In genomic region chr17:7853693-7854043, GRCh38 we compare ENCODE assay signal across 12 cellular contexts. TPM values are rescaled to one million over a fixed set of nuclear protein-coding genes. Genes with fewer than 3 reads are reported as not detected.
DNase-seq lines count a peak whose midpoint lies in the region; ATAC-seq and TF ChIP-seq lines count a peak whose summit lies in the region.
"Had no signal": no experiment of that assay in that cellular context is flagged by ENCODE, and none has a peak within 500 bp of the region (broad histone marks: within the 10 kb centered on the region; RNA-seq: fewer than 3 reads in every experiment).

No MANE protein-coding gene starts in this region.

- H3K4me2 ChIP-seq in GM23338, result peak overlapping the region; percentile 89

- H3K27me3 Mint-ChIP-seq in GM23338 (ENCODE audit: insufficient read depth, low read depth, poor library complexity), result peaks cover 27% of the 10 kb centered on the region

- H3K9me3 Mint-ChIP-seq in GM23338, result no peaks in the 10 kb centered on the region; the same call in 2 of the 3 replicates
- H3K9me3 Mint-ChIP-seq: CD8-positive, alpha-beta T cell had no signal

- H3K4me3 ChIP-seq in GM23338 (peak overlapping the region; percentile 55), lower lobe of right lung (no peak overlapping the region), SJCRH30 (no peak overlapping the region)

- no peaks in the 10 kb centered on the region for H3K9me3 ChIP-seq in lower lobe of right lung
- no peaks in the 10 kb centered on the region for H3K9me3 ChIP-seq in SJCRH30 (replicated peaks)

- H4K20me1 ChIP-seq in GM23338 (replicated peaks; ENCODE audit: insufficient read depth), result no peaks in the 10 kb centered on the region; the same call in 1 of the 2 replicates

- H3K27me3 ChIP-seq in GM23338 (ENCODE audit: insufficient read depth) (peaks cover 79% of the 10 kb centered on the region), lower lobe of right lung (ENCODE audit: low read depth) (no peaks in the 10 kb centered on the region), SJCRH30 (no peaks in the 10 kb centered on the region)

- peaks cover 19% of the 10 kb centered on the region; the same call in 1 of the 2 replicates for H3F3A ChIP-seq in GM23338 (replicated peaks; ENCODE audit: low read depth)

- no peaks in the 10 kb centered on the region; the same call in 2 of the 3 replicates for H3K36me3 Mint-ChIP-seq in GM23338 (ENCODE audit: low read depth)

- H2AFZ ChIP-seq in GM23338, result no peak overlapping the region

- TF ChIP-seq CTCF in GM23338 (conservative IDR thresholded peaks at IDR 0.05; ENCODE audit: low read depth in 2 of 2) (no peak), lower lobe of right lung (IDR thresholded peaks at IDR 0.05) (no peak)

- DNase-seq in GM23338 (ENCODE audit: low spot score) (peak; percentile 63), T-helper 9 cell (peak; percentile 18), lower lobe of right lung (peak; percentile 49), SHP77 treated with DMSO at 0.1 percent for 48 hours (lab: John Stamatoyannopoulos, UW) (no peak), SJCRH30 (no peak)
- DNase-seq: NCI-H226; nucleus accumbens; stimulated activated naive CD8-positive, alpha-beta T cell treated with anti-CD3 and anti-CD28 coated beads, Interleukin-15, Interleukin-2, amounts not matched to agents 100 U/mL and 50 U/mL, for 24 hours had no signal

- ATAC-seq in GM23338, result no peak
- ATAC-seq in lower lobe of right lung, result no peak
- ATAC-seq in GM21447 (IDR thresholded peaks at IDR 0.05; ENCODE audit: unreplicated experiment), result no peak
- ATAC-seq: CD8-positive, alpha-beta T cell; stimulated activated naive CD8-positive, alpha-beta T cell treated with anti-CD3 and anti-CD28 coated beads, Interleukin-15, Interleukin-2, amounts not matched to agents 100 U/mL and 50 U/mL, for 24 hours had no signal

- H3K9me2 ChIP-seq in GM23338 (ENCODE audit: insufficient read depth), result no peaks in the 10 kb centered on the region

- no peak overlapping the region for H3K27ac ChIP-seq in GM23338 (ENCODE audit: low read depth)
- no peak overlapping the region for H3K27ac ChIP-seq in lower lobe of right lung
- H3K27ac ChIP-seq in SJCRH30, result no peak overlapping the region

- no peaks in the 10 kb centered on the region; the same call in 1 of the 2 replicates for H3K36me3 ChIP-seq in GM23338 (ENCODE audit: insufficient read depth)
- peaks cover 64% of the 10 kb centered on the region for H3K36me3 ChIP-seq in lower lobe of right lung
- H3K36me3 ChIP-seq in SJCRH30, result peaks cover 19% of the 10 kb centered on the region

- H3K4me1 Mint-ChIP-seq in GM23338, result peaks cover 27% of the 10 kb centered on the region

- intact Hi-C loops in lower lobe of right lung (cut with DNase I), result no loop called here

- H3K4me1 ChIP-seq in GM23338 (ENCODE audit: insufficient read depth), result peaks cover 40% of the 10 kb centered on the region
- H3K4me1 ChIP-seq in lower lobe of right lung, result peaks cover 37% of the 10 kb centered on the region
- 0 out of 2 replicates have a peak, but pooled peaks cover 2% of the 10 kb centered on the region for H3K4me1 ChIP-seq in SJCRH30

- H3K4me3 Mint-ChIP-seq in GM23338, result peak overlapping the region; percentile 71
- H3K4me3 Mint-ChIP-seq: CD8-positive, alpha-beta T cell had no signal

- peaks cover 1% of the 10 kb centered on the region; the same call in 1 of the 2 replicates for H3K79me2 ChIP-seq in GM23338 (replicated peaks; ENCODE audit: insufficient read depth)

- no peak overlapping the region for H3K27ac Mint-ChIP-seq in GM23338
- H3K27ac Mint-ChIP-seq: CD8-positive, alpha-beta T cell had no signal

TF ChIP-seq in GM23338, 12 proteins besides CTCF, POLR2A, EP300 and RAD21:
- TF ChIP-seq EZH2 (IDR thresholded peaks at IDR 0.05; ENCODE audit: low read depth, unreplicated experiment) (peak; percentile 69), REST (IDR thresholded peaks at IDR 0.05; ENCODE audit: unreplicated experiment) (no peak)

RNA-seq across cellular contexts. Expression of gene TMEM88, which starts 1.2 kb away (rescaled TPM):
- total RNA-seq in GM23338 (2014; rRNA removed; shearing (Covaris generic)), result 0.97 TPM in 1 of 2 replicates, not detected in the other
- 0.43 and 0.58 TPM in 2 replicates for polyA plus RNA-seq in GM23338 (2016; fragmentation: Nextera tagmentation; extraction: Ambion mirVana)
- total RNA-seq in lower lobe of right lung, result 12.0 TPM
- 0.36 and 0.63 TPM in 2 replicates for total RNA-seq in SJCRH30 (2014; rRNA removed; shearing (Covaris generic))
- total RNA-seq: RPMI7951 had no signal
- polyA plus RNA-seq: fibroblast of lung had no signal

RNA-seq across cellular contexts. Expression of gene NAA38, which starts 3.7 kb away (rescaled TPM):
- 17.1 and 24.0 TPM in 2 replicates for total RNA-seq in GM23338 (2014; rRNA removed; shearing (Covaris generic))
- 74.8 and 78.5 TPM in 2 replicates for polyA plus RNA-seq in GM23338 (2016; fragmentation: Nextera tagmentation; extraction: Ambion mirVana)
- 61.5 TPM for total RNA-seq in lower lobe of right lung
- 30.4 and 45.3 TPM in 2 replicates for total RNA-seq in SJCRH30 (2014; rRNA removed; shearing (Covaris generic))

RNA-seq across cellular contexts. Expression of gene CYB5D1, which starts 4.1 kb away (rescaled TPM):
- total RNA-seq in GM23338 (2014; rRNA removed; shearing (Covaris generic)), result 5.6 and 8.4 TPM in 2 replicates
- 2.7 and 3.5 TPM in 2 replicates for polyA plus RNA-seq in GM23338 (2016; fragmentation: Nextera tagmentation; extraction: Ambion mirVana)
- total RNA-seq in lower lobe of right lung, result 12.6 TPM
- 3.5 and 5.3 TPM in 2 replicates for total RNA-seq in SJCRH30 (2014; rRNA removed; shearing (Covaris generic))

RNA-seq across cellular contexts. Expression of gene KDM6B, which starts 19.7 kb away (rescaled TPM):
- total RNA-seq in GM23338 (2014; rRNA removed; shearing (Covaris generic)), result 1.4 and 1.8 TPM in 2 replicates
- 1.1 and 1.4 TPM in 2 replicates for polyA plus RNA-seq in GM23338 (2016; fragmentation: Nextera tagmentation; extraction: Ambion mirVana)
- 46.1 TPM for total RNA-seq in lower lobe of right lung
- total RNA-seq in SJCRH30 (2014; rRNA removed; shearing (Covaris generic)), result 6.4 and 9.0 TPM in 2 replicates

RNA-seq across cellular contexts. Expression of gene CHD3, which starts 34.9 kb away (rescaled TPM):
- 9.7 and 12.3 TPM in 2 replicates for total RNA-seq in GM23338 (2014; rRNA removed; shearing (Covaris generic))
- polyA plus RNA-seq in GM23338 (2016; fragmentation: Nextera tagmentation; extraction: Ambion mirVana), result 2.9 and 3.0 TPM in 2 replicates
- 77.9 TPM for total RNA-seq in lower lobe of right lung
- 101 and 109 TPM in 2 replicates for total RNA-seq in SJCRH30 (2014; rRNA removed; shearing (Covaris generic))

Comparison
In these comparisons a context has a peak if more than half of its experiments do, and no peak if none do; other contexts are left out.
1. DNase-seq: peak in GM23338 (single experiment), T-helper 9 cell (single experiment) and lower lobe of right lung (single experiment); none in SHP77 treated with DMSO at 0.1 percent for 48 hours (single experiment) and SJCRH30 (0 of 2).